Comparison of ENCODE assay signal across 1 cellular context in genomic region chr9:121328476-121328875, GRCh38.
A peak's percentile ranks its signal among the peaks of the same experiment; 100 is the strongest.
TF ChIP-seq lines count a peak whose summit lies in the region.

No MANE protein-coding gene starts in this region.

TF ChIP-seq in HepG2, 621 proteins besides CTCF, POLR2A, EP300 and RAD21:
- peak; percentile 80 for TF ChIP-seq ZNF768 (CRISPR knock-in tag; IDR thresholded peaks at IDR 0.05)
- TF ChIP-seq ZFX (CRISPR knock-in tag; IDR thresholded peaks at IDR 0.05; ENCODE audit: low read depth): no peak
